ENCODE assay signal across 8 cellular contexts in genomic region chr13:79480954-79481684, GRCh38. TPM values are rescaled to one million over a fixed set of nuclear protein-coding genes. Genes with fewer than 3 reads are reported as not detected.
DNase-seq lines count a peak whose midpoint lies in the region; ATAC-seq and TF ChIP-seq lines count a peak whose summit lies in the region.

A gene with protein sequence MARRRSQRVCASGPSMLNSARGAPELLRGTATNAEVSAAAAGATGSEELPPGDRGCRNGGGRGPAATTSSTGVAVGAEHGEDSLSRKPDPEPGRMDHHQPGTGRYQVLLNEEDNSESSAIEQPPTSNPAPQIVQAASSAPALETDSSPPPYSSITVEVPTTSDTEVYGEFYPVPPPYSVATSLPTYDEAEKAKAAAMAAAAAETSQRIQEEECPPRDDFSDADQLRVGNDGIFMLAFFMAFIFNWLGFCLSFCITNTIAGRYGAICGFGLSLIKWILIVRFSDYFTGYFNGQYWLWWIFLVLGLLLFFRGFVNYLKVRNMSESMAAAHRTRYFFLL (plus strand): TSS chr13:79481155. CDS start chr13:79481204, 49 bp downstream.

- in situ Hi-C loops in transverse colon (cut with MboI; ENCODE audit: low pct_ligation_motif_present in 1 of 4, low pct_unique_long_range_greater_than_20kb in 1 of 4, low sequenced_read_pairs in 3 of 4), result no loop called here

- no peak for TF ChIP-seq CTCF in GM12864 (IDR thresholded peaks at IDR 0.05; ENCODE audit: low read depth, low read length, missing control alignments)
- no peak for TF ChIP-seq CTCF in transverse colon (IDR thresholded peaks at IDR 0.05)

- peaks cover 41% of the 10 kb centered on the region for H3K4me1 ChIP-seq in adipocyte (ENCODE audit: control insufficient read depth, insufficient read depth, low read length)
- peaks cover 15 to 43% (median 30%) of the 10 kb centered on the region in 4 donors for H3K4me1 ChIP-seq in transverse colon

- H3K9me3 ChIP-seq in adipocyte (ENCODE audit: control insufficient read depth, low read length) (no peaks in the 10 kb centered on the region), transverse colon (no peaks in the 10 kb centered on the region)

- H3K4me3 ChIP-seq in GM12864 (ENCODE audit: low read depth, low read length), result peak within 1 kb of the TSS; percentile 95
- H3K4me3 ChIP-seq in adipocyte (ENCODE audit: low read length), result peak within 1 kb of the TSS; percentile 97
- peak within 1 kb of the TSS; percentile 39 to 83 (median 72) for H3K4me3 ChIP-seq in transverse colon

- peak; percentile 91 for TF ChIP-seq POLR2A in transverse colon (IDR thresholded peaks at IDR 0.05)

- H3K36me3 ChIP-seq in adipocyte (ENCODE audit: control insufficient read depth, insufficient read depth, low read length, severe bottlenecking) (no peaks in the 10 kb centered on the region), transverse colon (no peaks in the 10 kb centered on the region)

- peak within 1 kb of the TSS; percentile 86 to 89 (median 88) for H3K27ac ChIP-seq in transverse colon

- ATAC-seq in HG02642 (IDR thresholded peaks at IDR 0.05; ENCODE audit: poor library complexity, unreplicated experiment), result peak; percentile 91

- H3K9ac ChIP-seq in adipocyte (ENCODE audit: low read length), result peak within 1 kb of the TSS; percentile 97

- 0% methylated on average over 1 to 72 of the region's 74 CpGs for WGBS in transverse colon (ENCODE audit: low coverage in 1 of 2), 2 donors

- H3K27me3 ChIP-seq in adipocyte (replicated peaks; ENCODE audit: control insufficient read depth, insufficient read depth, low read length) (no peaks in the 10 kb centered on the region), transverse colon (no peaks in the 10 kb centered on the region)

- intact Hi-C loops in cardiac septum (cut with DNase I), result loop anchor here (5.0 kb wide), 1 partner anchor 74 kb away; the partner anchor contains the start of gene RBM26
- intact Hi-C loops in transverse colon (cut with DNase I; ENCODE audit: low total_unique reads), result no loop called here

- DNase-seq in GM12864 (ENCODE audit: low read depth), result peak; percentile 75
- DNase-seq in NCI-H128 (lab: John Stamatoyannopoulos, UW; ENCODE audit: unreplicated experiment), result peak; percentile 73
- peak; percentile 70 for DNase-seq in T follicular helper cell (ENCODE audit: low read depth)
- DNase-seq in adipocyte (ENCODE audit: low read depth), result peak; percentile 94
- DNase-seq in cardiac septum (ENCODE audit: low spot score), result peak; percentile 91
- peak; percentile 73 for DNase-seq in pons (ENCODE audit: low spot score)
- peak; percentile 92 for DNase-seq in transverse colon

- no peak for TF ChIP-seq EP300 in transverse colon (IDR thresholded peaks at IDR 0.05; ENCODE audit: low read depth)

RNA-seq across cellular contexts. Expression of the gene that starts here (rescaled TPM):
- total RNA-seq in cardiac septum (26.9 TPM), transverse colon (100 to 1,000 TPM in 1 of 4 donors, 10 to 100 TPM in 3; 56.9 to 116 (median 83.6) TPM)

Comparison
In these comparisons a context has a peak if more than half of its experiments do, and no peak if none do; other contexts are left out.
1. Peak in every context shown above with its lines: DNase-seq, ATAC-seq, H3K4me3 ChIP-seq and H3K27ac ChIP-seq.